Comparison of ENCODE assay signal across 18 cellular contexts in genomic region chr22:27380826-27381225, GRCh38.
DNase-seq lines count a peak whose midpoint lies in the region; TF ChIP-seq lines count a peak whose summit lies in the region.
"Had no signal": no experiment of that assay in that cellular context is flagged by ENCODE, and none has a peak within 500 bp of the region (broad histone marks: within the 10 kb centered on the region; RNA-seq: fewer than 3 reads in every experiment).

No MANE protein-coding gene starts in this region.

- CTCF ChIA-PET in A673 (lab: Charles Lee) = no interaction called here
- CTCF ChIA-PET in activated CD4-positive, alpha-beta memory T cell treated with anti-CD3 and anti-CD28 coated beads for 36 hours (lab: Charles Lee) = no interaction called here

- H3K4me2 ChIP-seq in DOHH2 (ENCODE audit: low read length) = peak overlapping the region; percentile 50; the same call in 1 of the 2 replicates

- intact Hi-C loops in A673 (cut with micrococcal nuclease; ENCODE audit: unreplicated experiment) = no loop called here
- intact Hi-C loops in activated CD4-positive, alpha-beta memory T cell treated with anti-CD3 and anti-CD28 coated beads for 36 hours (cut with micrococcal nuclease) = no loop called here

- H3K27me3 ChIP-seq in A673 (replicated peaks; ENCODE audit: insufficient read depth, low read depth, low read length, poor library complexity) (no peaks in the 10 kb centered on the region), DOHH2 (ENCODE audit: control insufficient read depth, low read length) (no peaks in the 10 kb centered on the region), neuron (ENCODE audit: insufficient read depth, low read length) (no peaks in the 10 kb centered on the region)

- no peak overlapping the region for H3K4me3 ChIP-seq in A673 (ENCODE audit: low read depth, low read length, poor library complexity, severe bottlenecking)
- H3K4me3 ChIP-seq in DOHH2 (ENCODE audit: low read length) = no peak overlapping the region
- no peak overlapping the region for H3K4me3 ChIP-seq in neuron (ENCODE audit: low read length)
- H3K4me3 ChIP-seq: GM12878, HAP-1 had no signal

- H3K4me3 Mint-ChIP-seq in brain = peak overlapping the region in 3 of 5 experiments; percentile 20 to 75 (median 55)
- no peak overlapping the region for H3K4me3 Mint-ChIP-seq in activated CD4-positive, alpha-beta memory T cell treated with anti-CD3 and anti-CD28 coated beads for 36 hours
- H3K4me3 Mint-ChIP-seq in glutamatergic neuron (ENCODE audit: unreplicated experiment) = no peak overlapping the region
- H3K4me3 Mint-ChIP-seq: CD4-positive, CD25-positive, alpha-beta regulatory T cell had no signal

- H3K9me3 Mint-ChIP-seq in brain = peaks cover 0 to 9% (median under 1%) of the 10 kb centered on the region in 5 experiments
- H3K9me3 Mint-ChIP-seq in activated CD4-positive, alpha-beta memory T cell treated with anti-CD3 and anti-CD28 coated beads for 36 hours = no peaks in the 10 kb centered on the region
- H3K9me3 Mint-ChIP-seq in glutamatergic neuron (ENCODE audit: unreplicated experiment) = peaks cover 9% of the 10 kb centered on the region

- BruUV-seq in A673 (replicated peaks; lab: Mats Ljungman, UMichigan) = no TSS peak

- H4K20me1 ChIP-seq in DOHH2 (ENCODE audit: control insufficient read depth, insufficient read depth, low read depth, low read length) = no peaks in the 10 kb centered on the region

- no peaks in the 10 kb centered on the region for H3K9me3 ChIP-seq in A673 (ENCODE audit: low read depth, low read length, poor library complexity, severe bottlenecking)
- no peaks in the 10 kb centered on the region for H3K9me3 ChIP-seq in DOHH2 (ENCODE audit: control insufficient read depth, insufficient read depth, low read length)
- H3K9me3 ChIP-seq in neuron (ENCODE audit: low read length) = no peaks in the 10 kb centered on the region
- H3K9me3 ChIP-seq: HAP-1 had no signal

- peak overlapping the region; percentile 41 for H2AFZ ChIP-seq in neuron (ENCODE audit: low read depth, low read length)

- H3K4me1 ChIP-seq in A673 (ENCODE audit: insufficient read depth, low read length, poor library complexity, severe bottlenecking) = peaks cover 40% of the 10 kb centered on the region
- H3K4me1 ChIP-seq in DOHH2 (ENCODE audit: control insufficient read depth, low read length) = peaks cover 21% of the 10 kb centered on the region
- H3K4me1 ChIP-seq in neuron (ENCODE audit: insufficient read depth, low read length) = peaks cover 28% of the 10 kb centered on the region

- no peaks in the 10 kb centered on the region for H3K36me3 ChIP-seq in A673 (ENCODE audit: insufficient read depth, low read length, poor library complexity, severe bottlenecking)
- no peaks in the 10 kb centered on the region for H3K36me3 ChIP-seq in DOHH2 (ENCODE audit: control insufficient read depth, low read length)
- no peaks in the 10 kb centered on the region for H3K36me3 ChIP-seq in neuron (ENCODE audit: insufficient read depth, low read length)
- H3K36me3 ChIP-seq: HAP-1 had no signal

- no peaks in the 10 kb centered on the region for H3K36me3 Mint-ChIP-seq in brain
- H3K36me3 Mint-ChIP-seq in activated CD4-positive, alpha-beta memory T cell treated with anti-CD3 and anti-CD28 coated beads for 36 hours = no peaks in the 10 kb centered on the region
- H3K36me3 Mint-ChIP-seq in glutamatergic neuron (ENCODE audit: unreplicated experiment) = peaks cover 3% of the 10 kb centered on the region
- H3K36me3 Mint-ChIP-seq: CD4-positive, CD25-positive, alpha-beta regulatory T cell had no signal

- H3K27ac ChIP-seq in A673 (ENCODE audit: low read depth, low read length, poor library complexity, severe bottlenecking) = peak overlapping the region; percentile 3
- no peak overlapping the region for H3K27ac ChIP-seq in DOHH2 (ENCODE audit: low read depth, low read length)
- H3K27ac ChIP-seq: HL-60, KMS-11 had no signal

- H3F3A ChIP-seq in DOHH2 (ENCODE audit: control insufficient read depth, insufficient read depth) = no peaks in the 10 kb centered on the region

- TF ChIP-seq CTCF in A673 (conservative IDR thresholded peaks at IDR 0.05; ENCODE audit: low read depth, low read length) (no peak), DOHH2 (IDR thresholded peaks at IDR 0.05; ENCODE audit: low read depth, low read length, poor library complexity, severe bottlenecking) (no peak), brain (conservative IDR thresholded peaks at IDR 0.05) (no peak), glutamatergic neuron (IDR thresholded peaks at IDR 0.05; ENCODE audit: partially characterized antibody, unreplicated experiment) (no peak)

- DNase-seq in A673 (ENCODE audit: low spot score) = peak; percentile 34
- DNase-seq in medulla oblongata (ENCODE audit: extremely low spot score) = no peak
- no peak for DNase-seq in activated CD4-positive, alpha-beta memory T cell treated with anti-CD3 and anti-CD28 coated beads for 36 hours
- no peak for DNase-seq in glutamatergic neuron
- DNase-seq: CD4-positive, CD25-positive, alpha-beta regulatory T cell; COR-L47; GF-D8; NCI-H1417; NCI-H187 treated with DMSO at 0.1 percent for 48 hours; NCI-H2227 treated with DMSO at 0.1 percent for 48 hours; NCI-H526 had no signal

- H3K9me2 ChIP-seq in DOHH2 (replicated peaks; ENCODE audit: control insufficient read depth, low read length) = no peaks in the 10 kb centered on the region

- peak overlapping the region in 4 of 5 experiments; percentile 29 to 90 (median 74) for H3K27ac Mint-ChIP-seq in brain
- H3K27ac Mint-ChIP-seq in activated CD4-positive, alpha-beta memory T cell treated with anti-CD3 and anti-CD28 coated beads for 36 hours = no peak overlapping the region
- H3K27ac Mint-ChIP-seq in glutamatergic neuron (ENCODE audit: unreplicated experiment) = no peak overlapping the region
- H3K27ac Mint-ChIP-seq: CD4-positive, CD25-positive, alpha-beta regulatory T cell had no signal

- H3K79me2 ChIP-seq in DOHH2 (ENCODE audit: control insufficient read depth, low read length) = no peaks in the 10 kb centered on the region

- POLR2A ChIA-PET in A673 (lab: Charles Lee; ENCODE audit: low non-redundant PET) = no interaction called here
- POLR2A ChIA-PET in activated CD4-positive, alpha-beta memory T cell treated with anti-CD3 and anti-CD28 coated beads for 36 hours (lab: Charles Lee) = no interaction called here

- H3K27me3 Mint-ChIP-seq in brain (peaks cover 22% of the 10 kb centered on the region), glutamatergic neuron (ENCODE audit: unreplicated experiment) (peaks cover 14% of the 10 kb centered on the region)
- H3K27me3 Mint-ChIP-seq in activated CD4-positive, alpha-beta memory T cell treated with anti-CD3 and anti-CD28 coated beads for 36 hours = no peaks in the 10 kb centered on the region

- H3K4me1 Mint-ChIP-seq in brain (peaks cover 57% of the 10 kb centered on the region), glutamatergic neuron (ENCODE audit: low read depth, unreplicated experiment) (peaks cover 6% of the 10 kb centered on the region)
- H3K4me1 Mint-ChIP-seq in activated CD4-positive, alpha-beta memory T cell treated with anti-CD3 and anti-CD28 coated beads for 36 hours (ENCODE audit: low read depth) = no peaks in the 10 kb centered on the region
- H3K4me1 Mint-ChIP-seq: CD4-positive, CD25-positive, alpha-beta regulatory T cell had no signal

Comparison
In these comparisons a context has a peak if more than half of its experiments do, and no peak if none do; other contexts are left out.
1. H3K27ac Mint-ChIP-seq: peak in brain (4 of 5); none in activated CD4-positive, alpha-beta memory T cell treated with anti-CD3 and anti-CD28 coated beads for 36 hours (single experiment) and glutamatergic neuron (single experiment).
2. H3K4me3 Mint-ChIP-seq: peak in brain (3 of 5); none in activated CD4-positive, alpha-beta memory T cell treated with anti-CD3 and anti-CD28 coated beads for 36 hours (single experiment) and glutamatergic neuron (single experiment).